21 cellular contexts compared by ENCODE assay signal in genomic region chr6:42095066-42095465, GRCh38. TPM values are rescaled to one million over a fixed set of nuclear protein-coding genes. Genes with fewer than 3 reads are reported as not detected.
"Had no signal": no experiment of that assay in that cellular context is flagged by ENCODE, and none has a peak within 500 bp of the region (broad histone marks: within the 10 kb centered on the region; RNA-seq: fewer than 3 reads in every experiment).

No MANE protein-coding gene starts in this region.

- H3K36me3 Mint-ChIP-seq: activated CD4-positive, alpha-beta memory T cell treated with anti-CD3 and anti-CD28 coated beads for 36 hours; activated naive CD8-positive, alpha-beta T cell treated with anti-CD3 and anti-CD28 coated beads, Interleukin-2, amount 10 ng/mL, durations not matched to agents 7 days and 5 days had no signal

- H3K9me3 ChIP-seq: sigmoid colon, thoracic aorta, upper lobe of right lung had no signal

- H3K9me3 Mint-ChIP-seq: activated CD4-positive, alpha-beta memory T cell treated with anti-CD3 and anti-CD28 coated beads for 36 hours; activated naive CD8-positive, alpha-beta T cell treated with anti-CD3 and anti-CD28 coated beads, Interleukin-2, amount 10 ng/mL, durations not matched to agents 7 days and 5 days; activated T-helper 17 cell treated with anti-CD3 and anti-CD28 coated beads, Interleukin-2, amount 50 U/mL, for 72 hours; nephron; stimulated activated naive B cell treated with anti-CD40 and anti-IgM and Interleukin-4, amounts not matched to agents 10 μg/mL and 1 μg/mL and 100 μg/mL, for 72 hours had no signal

- FAIRE-seq: endothelial cell of umbilical vein, islet of Langerhans, TTC549 had no signal

- H3K4me3 Mint-ChIP-seq: activated CD4-positive, alpha-beta memory T cell treated with anti-CD3 and anti-CD28 coated beads for 36 hours; activated CD4-positive, alpha-beta T cell treated with anti-CD3 and anti-CD28 coated beads for 36 hours; activated naive CD8-positive, alpha-beta T cell treated with anti-CD3 and anti-CD28 coated beads, Interleukin-2, amount 10 ng/mL, durations not matched to agents 7 days and 5 days; activated T-helper 17 cell treated with anti-CD3 and anti-CD28 coated beads, Interleukin-2, amount 50 U/mL, for 72 hours; nephron; stimulated activated naive B cell treated with anti-CD40 and anti-IgM and Interleukin-4, amounts not matched to agents 10 μg/mL and 1 μg/mL and 100 μg/mL, for 72 hours had no signal

- H3K27ac Mint-ChIP-seq: activated CD4-positive, alpha-beta memory T cell treated with anti-CD3 and anti-CD28 coated beads for 36 hours; activated CD4-positive, alpha-beta T cell treated with anti-CD3 and anti-CD28 coated beads for 36 hours; activated naive CD8-positive, alpha-beta T cell treated with anti-CD3 and anti-CD28 coated beads, Interleukin-2, amount 10 ng/mL, durations not matched to agents 7 days and 5 days; activated T-helper 17 cell treated with anti-CD3 and anti-CD28 coated beads, Interleukin-2, amount 50 U/mL, for 72 hours; nephron; stimulated activated naive B cell treated with anti-CD40 and anti-IgM and Interleukin-4, amounts not matched to agents 10 μg/mL and 1 μg/mL and 100 μg/mL, for 72 hours had no signal

- H3K36me3 ChIP-seq: thoracic aorta, upper lobe of right lung had no signal

- H3K27ac ChIP-seq: foreskin keratinocyte, sigmoid colon, thoracic aorta, upper lobe of right lung had no signal

- H3K4me3 ChIP-seq: sigmoid colon, thoracic aorta, upper lobe of right lung had no signal

- H3K27me3 ChIP-seq: foreskin keratinocyte, sigmoid colon, upper lobe of right lung had no signal

- DNase-seq: activated CD4-positive, alpha-beta memory T cell treated with anti-CD3 and anti-CD28 coated beads for 36 hours; activated CD4-positive, alpha-beta T cell treated with anti-CD3 and anti-CD28 coated beads for 36 hours; activated naive CD4-positive, alpha-beta T cell; activated naive CD8-positive, alpha-beta T cell treated with anti-CD3 and anti-CD28 coated beads, Interleukin-2, amount 10 ng/mL, durations not matched to agents 7 days and 5 days; amygdala; dermis blood vessel endothelial cell; effector memory CD4-positive, alpha-beta T cell; foreskin keratinocyte; hippocampal formation; left cardiac atrium; nucleus accumbens; sigmoid colon; stimulated activated CD4-positive, alpha-beta T cell treated with anti-CD3 and anti-CD28 coated beads, Interleukin-4, amount 100 ng/mL, for 24 hours; stimulated activated naive B cell treated with anti-CD40 and anti-IgM and Interleukin-4, amounts not matched to agents 10 μg/mL and 1 μg/mL and 100 μg/mL, for 72 hours; upper lobe of right lung had no signal

- ATAC-seq: activated CD4-positive, alpha-beta T cell treated with anti-CD3 and anti-CD28 coated beads for 36 hours; activated T-helper 17 cell treated with anti-CD3 and anti-CD28 coated beads, Interleukin-2, amount 50 U/mL, for 72 hours; foreskin keratinocyte; left cardiac atrium; stimulated activated naive B cell treated with anti-CD40 and anti-IgM and Interleukin-4, amounts not matched to agents 10 μg/mL and 1 μg/mL and 100 μg/mL, for 72 hours; upper lobe of right lung had no signal

RNA-seq across cellular contexts. Expression of gene C6orf132, which starts 47.4 kb away (rescaled TPM):
- total RNA-seq: dermis blood vessel endothelial cell had no signal
